ENCODE assay signal across 36 cellular contexts in genomic region chr11:86232556-86232955, GRCh38. TPM values are rescaled to one million over a fixed set of nuclear protein-coding genes. Genes with fewer than 3 reads are reported as not detected.
DNase-seq lines count a peak whose midpoint lies in the region; ATAC-seq, FAIRE-seq and TF ChIP-seq lines count a peak whose summit lies in the region.
"Had no signal": no experiment of that assay in that cellular context is flagged by ENCODE, and none has a peak within 500 bp of the region (broad histone marks: within the 10 kb centered on the region; RNA-seq: fewer than 3 reads in every experiment).

No MANE protein-coding gene starts in this region.

- H3K4me1 ChIP-seq in HEK293 (ENCODE audit: control insufficient read depth, insufficient read depth, low read length) (no peaks in the 10 kb centered on the region), K562 (replicated peaks in 1 of 2; ENCODE audit: control insufficient read depth in 2 of 2, insufficient read depth in 2 of 2, low read length in 2 of 2) (peaks cover 17 to 19% of the 10 kb centered on the region in 2 experiments), body of pancreas (no peaks in the 10 kb centered on the region)
- H3K4me1 ChIP-seq: A549, BE2C had no signal

- ATAC-seq in activated CD4-positive, alpha-beta T cell treated with anti-CD3 and anti-CD28 coated beads for 36 hours: no peak
- ATAC-seq in left ventricle myocardium superior: peak; percentile 35
- ATAC-seq in Right ventricle myocardium superior (ENCODE audit: poor library complexity): no peak
- no peak for ATAC-seq in K562
- ATAC-seq in body of pancreas: no peak
- ATAC-seq: A549; CD8-positive, alpha-beta T cell had no signal

- TF ChIP-seq POLR2A in K562 (conservative IDR thresholded peaks at IDR 0.05): no peak
- TF ChIP-seq POLR2A in body of pancreas (IDR thresholded peaks at IDR 0.05): no peak

- no TSS peak for BruUV-seq in K562 (replicated peaks; lab: Mats Ljungman, UMichigan)

- no peaks in the 10 kb centered on the region for H3K27me3 Mint-ChIP-seq in activated CD4-positive, alpha-beta T cell treated with anti-CD3 and anti-CD28 coated beads for 36 hours
- H3K27me3 Mint-ChIP-seq: B cell; CD4-positive, alpha-beta memory T cell; CD4-positive, alpha-beta T cell had no signal

- no peak for TF ChIP-seq RAD21 in K562 (CRISPR knock-in tag; conservative IDR thresholded peaks at IDR 0.05 in 1 of 2, IDR thresholded peaks at IDR 0.05 in 1 of 2)

- no peak for TF ChIP-seq EP300 in K562 (IDR thresholded peaks at IDR 0.05; ENCODE audit: low read length)

- H3K27me3 ChIP-seq in K562 (ENCODE audit: control insufficient read depth in 2 of 2, insufficient read depth in 2 of 2, low read length in 2 of 2) (no peaks in the 10 kb centered on the region), body of pancreas (no peaks in the 10 kb centered on the region)
- H3K27me3 ChIP-seq: BLaER1; BLaER1 treated with 17β-estradiol and CSF1 and Interleukin-3, amounts not matched to agents 10 nM and 100 nM had no signal

- H3K4me2 ChIP-seq in K562 (ENCODE audit: insufficient read depth, low read length): no peak overlapping the region
- H3K4me2 ChIP-seq: A549, BLaER1 had no signal

- no peak overlapping the region for H3K4me3 ChIP-seq in HEK293 (ENCODE audit: low read depth, low read length)
- no peak overlapping the region for H3K4me3 ChIP-seq in K562
- H3K4me3 ChIP-seq in body of pancreas: no peak overlapping the region
- H3K4me3 ChIP-seq: A549; BLaER1; BLaER1 treated with 17β-estradiol and CSF1 and Interleukin-3, amounts not matched to agents 10 nM and 100 nM had no signal

- H3K27ac ChIP-seq in HEK293 (ENCODE audit: extremely low read depth, low read depth, low read length): no peak overlapping the region
- H3K27ac ChIP-seq in K562 (ENCODE audit: extremely low read depth, low read depth, low read length): no peak overlapping the region
- no peak overlapping the region for H3K27ac ChIP-seq in body of pancreas
- H3K27ac ChIP-seq: 22Rv1, A549, BLaER1, C4-2B had no signal

- no peak overlapping the region for H3K4me3 Mint-ChIP-seq in activated CD4-positive, alpha-beta T cell treated with anti-CD3 and anti-CD28 coated beads for 36 hours
- H3K4me3 Mint-ChIP-seq: B cell; CD14-positive monocyte; CD4-positive, alpha-beta memory T cell; CD4-positive, alpha-beta T cell; CD4-positive, CD25-positive, alpha-beta regulatory T cell; CD8-positive, alpha-beta memory T cell; CD8-positive, alpha-beta T cell had no signal

- DNase-seq in activated CD4-positive, alpha-beta T cell treated with anti-CD3 and anti-CD28 coated beads for 36 hours: no peak
- no peak for DNase-seq in activated CD4-positive, alpha-beta T cell treated with anti-CD3 and anti-CD28 coated beads, Interleukin-2, amount 50 U/mL, for 48 hours
- DNase-seq in left ventricle myocardium superior (no peak), Right ventricle myocardium superior (no peak), K562 (ENCODE audit: extremely low read depth in 1 of 4, low spot score in 3 of 4) (no peak), body of pancreas (no peak), urothelium cell line (ENCODE audit: low spot score) (no peak)
- DNase-seq: 8988T; ACHN; AML-193; BE2C; C1 segment of cervical spinal cord; Caco-2; Calu3; CD4-positive, alpha-beta memory T cell; CD4-positive, alpha-beta T cell; CD4-positive, CD25-positive, alpha-beta regulatory T cell; CD8-positive, alpha-beta memory T cell; CD8-positive, alpha-beta T cell; COR-L47; DMS 273 treated with DMSO at 0.1 percent for 48 hours; DMS153; DMS53; DMS79; DMS79 treated with DMSO at 0.1 percent for 48 hours; DND-41; EL had no signal

- no peaks in the 10 kb centered on the region for H3K79me2 ChIP-seq in K562 (ENCODE audit: control insufficient read depth, insufficient read depth, low read length)

- H3K9me3 Mint-ChIP-seq in activated CD4-positive, alpha-beta T cell treated with anti-CD3 and anti-CD28 coated beads for 36 hours (ENCODE audit: low read depth): no peaks in the 10 kb centered on the region
- H3K9me3 Mint-ChIP-seq: CD4-positive, alpha-beta memory T cell; CD4-positive, alpha-beta T cell; CD8-positive, alpha-beta memory T cell; CD8-positive, alpha-beta T cell had no signal

- CTCF ChIA-PET in activated CD4-positive, alpha-beta T cell treated with anti-CD3 and anti-CD28 coated beads for 36 hours (lab: Charles Lee): interaction anchor here (0.5 to 4.4 kb wide), 5 partner anchors 9 to 191 kb away, joined by 3 to 32 read pairs (median 5); no protein-coding TSS in a partner anchor
- CTCF ChIA-PET in HEK293 (lab: Yijun Ruan, JAX): interaction anchor here (1.9 to 3.3 kb wide), 2 partner anchors 14 to 39 kb away, joined by 10 to 14 read pairs; no protein-coding TSS in a partner anchor
- CTCF ChIA-PET in K562 (lab: Yijun Ruan, JAX; ENCODE audit: low intra/inter-chr PET ratio): no interaction called here

- H3K36me3 ChIP-seq in HEK293 (ENCODE audit: control insufficient read depth in 2 of 2, insufficient read depth in 1 of 2, low read length in 2 of 2): no peaks in the 10 kb centered on the region
- H3K36me3 ChIP-seq in K562 (ENCODE audit: control insufficient read depth, insufficient read depth, low read length): no peaks in the 10 kb centered on the region
- H3K36me3 ChIP-seq in body of pancreas (replicated peaks in 1 of 2; ENCODE audit: insufficient read depth in 1 of 2, low read depth in 2 of 2): no peaks in the 10 kb centered on the region
- H3K36me3 ChIP-seq: BE2C; BLaER1; BLaER1 treated with 17β-estradiol and CSF1 and Interleukin-3, amounts not matched to agents 10 nM and 100 nM had no signal

- no peak overlapping the region for H3K9ac ChIP-seq in K562 (ENCODE audit: insufficient read depth in 1 of 2, low read depth in 2 of 2, low read length in 2 of 2)
- H3K9ac ChIP-seq: BLaER1; BLaER1 treated with 17β-estradiol and CSF1 and Interleukin-3, amounts not matched to agents 10 nM and 100 nM had no signal

- no peak for FAIRE-seq in K562 (lab: Jason Lieb, UNC)
- FAIRE-seq in urothelium cell line (lab: Jason Lieb, UNC): no peak
- FAIRE-seq: A549, D721Med had no signal

- H3K36me3 Mint-ChIP-seq in activated CD4-positive, alpha-beta T cell treated with anti-CD3 and anti-CD28 coated beads for 36 hours (ENCODE audit: low read depth): no peaks in the 10 kb centered on the region
- H3K36me3 Mint-ChIP-seq: CD14-positive monocyte; CD4-positive, alpha-beta memory T cell; CD4-positive, CD25-positive, alpha-beta regulatory T cell; CD8-positive, alpha-beta memory T cell; CD8-positive, alpha-beta T cell had no signal

- in situ Hi-C loops in K562 (cut with MboI): no loop called here

- H3K9me3 ChIP-seq in HEK293 (ENCODE audit: control insufficient read depth, insufficient read depth, low read depth, low read length) (no peaks in the 10 kb centered on the region), K562 (replicated peaks; ENCODE audit: control insufficient read depth, insufficient read depth, low read depth, low read length) (no peaks in the 10 kb centered on the region), body of pancreas (no peaks in the 10 kb centered on the region)
- H3K9me3 ChIP-seq: A549; BE2C; BLaER1; BLaER1 treated with 17β-estradiol and CSF1 and Interleukin-3, amounts not matched to agents 10 nM and 100 nM; Caco-2 had no signal

- H3K9me1 ChIP-seq in K562 (ENCODE audit: control insufficient read depth, insufficient read depth, low read length): no peaks in the 10 kb centered on the region

- no peak overlapping the region for H2AFZ ChIP-seq in K562 (ENCODE audit: low read depth, low read length)

- H4K20me1 ChIP-seq in K562 (replicated peaks; ENCODE audit: control insufficient read depth, insufficient read depth, low read length): no peaks in the 10 kb centered on the region
- H4K20me1 ChIP-seq: BLaER1; BLaER1 treated with 17β-estradiol and CSF1 and Interleukin-3, amounts not matched to agents 10 nM and 100 nM had no signal

- H3K4me1 Mint-ChIP-seq in activated CD4-positive, alpha-beta T cell treated with anti-CD3 and anti-CD28 coated beads for 36 hours: peaks cover 54% of the 10 kb centered on the region
- H3K4me1 Mint-ChIP-seq: CD8-positive, alpha-beta memory T cell had no signal

- peak overlapping the region; percentile 24 for H3K27ac Mint-ChIP-seq in activated CD4-positive, alpha-beta T cell treated with anti-CD3 and anti-CD28 coated beads for 36 hours
- H3K27ac Mint-ChIP-seq: B cell; CD14-positive monocyte; CD4-positive, alpha-beta memory T cell; CD4-positive, alpha-beta T cell; CD4-positive, CD25-positive, alpha-beta regulatory T cell; CD8-positive, alpha-beta memory T cell; CD8-positive, alpha-beta T cell had no signal

- no peak for TF ChIP-seq CTCF in HEK293 (tag by site-specific recombination; IDR thresholded peaks at IDR 0.05)
- TF ChIP-seq CTCF in K562 (IDR thresholded peaks at IDR 0.05 in 2 of 3, conservative IDR thresholded peaks at IDR 0.05 in 1 of 3; ENCODE audit: insufficient read depth in 2 of 3, low read depth in 1 of 3, low read length in 3 of 3): no peak
- TF ChIP-seq CTCF in body of pancreas (IDR thresholded peaks at IDR 0.05): no peak

- intact Hi-C loops in activated CD4-positive, alpha-beta T cell treated with anti-CD3 and anti-CD28 coated beads for 36 hours (cut with DNase I, micrococcal nuclease): no loop called here
- intact Hi-C loops in left ventricle myocardium superior (cut with micrococcal nuclease) (no loop called here), Right ventricle myocardium superior (cut with DNase I) (no loop called here), K562 (cut with micrococcal nuclease) (no loop called here), body of pancreas (cut with DNase I) (no loop called here)

- POLR2A ChIA-PET in activated CD4-positive, alpha-beta T cell treated with anti-CD3 and anti-CD28 coated beads for 36 hours (lab: Charles Lee): no interaction called here
- POLR2A ChIA-PET in HEK293 (lab: Yijun Ruan, JAX) (no interaction called here), K562 (lab: Yijun Ruan, JAX) (interaction anchor here (0.6 kb wide), 1 partner anchor 62 kb away, joined by 6 read pairs; no protein-coding TSS in a partner anchor)

RNA-seq across cellular contexts. Expression of gene EED, which starts 12.0 kb away (rescaled TPM):
- 100 to 1,000 TPM in 1 of 2 experiments, 10 to 100 TPM in 1; 90.3 to 127 TPM for total RNA-seq in activated CD4-positive, alpha-beta T cell treated with anti-CD3 and anti-CD28 coated beads for 36 hours
- total RNA-seq in left ventricle myocardium superior (14.5 TPM), Right ventricle myocardium superior (13.2 TPM), K562 (2014; rRNA removed) (33.0 and 34.4 TPM in 2 replicates), K562 (2014; rRNA removed; fragmentation: Illumina TruSeq; extraction: Trizol) (57.1 and 62.6 TPM in 2 replicates), K562 (2015; rRNA removed; fragmentation: Illumina TruSeq; extraction: Trizol) (51.5 and 55.1 TPM in 2 replicates), K562 (2021) (47.4 and 47.8 TPM in 2 replicates), body of pancreas (10 to 100 TPM; 14.5 to 20.1 TPM)
- total RNA-seq in K562 (2011; cell fraction: chromatin; rRNA removed; ENCODE audit: low replicate concordance): 50.8 and 171 TPM in 2 replicates
- total RNA-seq in K562 (2011; cell fraction: nucleolus; rRNA removed): 21.7 and 26.6 TPM in 2 replicates
- 72.6 and 106 TPM in 2 replicates for total RNA-seq in K562 (2011; cell fraction: nucleoplasm; rRNA removed)
- polyA plus RNA-seq in K562 (2011; rRNA removed) (61.6 and 99.5 TPM in 2 replicates), K562 (2014; fragmentation: Illumina TruSeq; extraction: Trizol) (41.9 and 43.1 TPM in 2 replicates), K562 (2014; fragmentation: Nextera tagmentation; extraction: Ambion mirVana) (100 to 1,000 TPM; 108 to 110 TPM), K562 (2014; rRNA removed) (47.3 and 48.0 TPM in 2 replicates)
- polyA plus RNA-seq in K562 (2011; cell fraction: cytosol; rRNA removed): 16.1 and 24.9 TPM in 2 replicates
- polyA plus RNA-seq in K562 (2011; cell fraction: nucleus; rRNA removed): 39.1 and 51.7 TPM in 2 replicates
- polyA plus RNA-seq in K562 (2012): 32.5 and 74.9 TPM in 2 replicates
- polyA minus RNA-seq in K562 (2011; rRNA and poly(A)+ RNA removed): 67.8 and 85.7 TPM in 2 replicates
- polyA minus RNA-seq in K562 (2011; cell fraction: cytosol; rRNA and poly(A)+ RNA removed): 20.5 and 31.8 TPM in 2 replicates
- 45.6 and 53.3 TPM in 2 replicates for polyA minus RNA-seq in K562 (2011; cell fraction: nucleus; rRNA and poly(A)+ RNA removed)
